1 cellular context compared by ENCODE assay signal in the genomic region with DNA sequence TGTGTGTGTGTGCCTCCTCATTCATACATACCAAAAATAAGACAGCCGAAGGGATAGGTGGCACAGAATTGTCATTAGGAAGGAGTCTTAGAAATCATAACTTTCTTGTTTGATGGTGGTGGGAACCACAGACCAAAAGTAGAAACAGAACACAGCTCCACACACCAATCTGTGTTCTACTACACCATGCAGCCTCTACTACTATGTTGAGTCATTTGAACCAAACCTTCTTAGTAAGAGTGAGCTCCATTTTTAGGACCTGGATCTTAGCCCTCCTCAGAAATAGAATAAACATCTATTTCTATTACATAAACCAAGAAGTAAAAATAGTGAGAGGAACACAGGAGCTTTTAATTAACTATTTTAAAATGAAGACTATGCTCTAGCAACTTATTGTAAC.
TF ChIP-seq lines count a peak whose summit lies in the region.

No MANE protein-coding gene starts in this region.

TF ChIP-seq in IMR-90, 13 proteins besides CTCF, POLR2A, EP300 and RAD21 (continued from another document):
- TF ChIP-seq FOS (IDR thresholded peaks at IDR 0.05; ENCODE audit: low read depth, low read length), result no peak
- TF ChIP-seq MXI1 (IDR thresholded peaks at IDR 0.05; ENCODE audit: borderline replicate concordance, low read depth, low read length), result no peak
